In the genomic region with DNA sequence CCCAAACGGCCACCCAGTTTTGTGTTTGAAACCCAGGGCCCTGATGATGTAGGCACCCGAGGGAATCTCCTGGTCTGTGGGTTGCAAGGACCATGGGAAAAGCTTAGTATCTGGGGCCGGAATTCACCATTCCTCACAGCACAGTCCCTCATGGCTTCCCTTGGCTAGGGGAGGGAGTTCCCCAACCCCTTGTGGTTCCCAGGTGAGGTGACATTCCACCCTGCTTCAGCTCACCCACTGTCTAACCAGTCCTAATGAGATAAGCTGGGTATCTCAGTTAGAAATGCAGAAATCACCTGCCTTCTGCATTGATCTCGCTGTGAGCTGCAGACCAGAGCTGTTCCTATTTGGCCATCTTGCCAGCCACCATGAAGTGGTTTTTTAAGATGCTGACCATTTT, we compare ENCODE assay signal across 2 cellular contexts.
TF ChIP-seq lines count a peak whose summit lies in the region.

No MANE protein-coding gene starts in this region.

TF ChIP-seq in GM23338, 12 proteins besides CTCF, POLR2A, EP300 and RAD21:
- TF ChIP-seq ZNF114 (CRISPR knock-in tag; IDR thresholded peaks at IDR 0.05): no peak
- no peak for TF ChIP-seq STAT1 (IDR thresholded peaks at IDR 0.05; ENCODE audit: unreplicated experiment)
- TF ChIP-seq EZH2phosphoT487 (IDR thresholded peaks at IDR 0.05; ENCODE audit: unreplicated experiment): no peak
- TF ChIP-seq, protein P1, sequence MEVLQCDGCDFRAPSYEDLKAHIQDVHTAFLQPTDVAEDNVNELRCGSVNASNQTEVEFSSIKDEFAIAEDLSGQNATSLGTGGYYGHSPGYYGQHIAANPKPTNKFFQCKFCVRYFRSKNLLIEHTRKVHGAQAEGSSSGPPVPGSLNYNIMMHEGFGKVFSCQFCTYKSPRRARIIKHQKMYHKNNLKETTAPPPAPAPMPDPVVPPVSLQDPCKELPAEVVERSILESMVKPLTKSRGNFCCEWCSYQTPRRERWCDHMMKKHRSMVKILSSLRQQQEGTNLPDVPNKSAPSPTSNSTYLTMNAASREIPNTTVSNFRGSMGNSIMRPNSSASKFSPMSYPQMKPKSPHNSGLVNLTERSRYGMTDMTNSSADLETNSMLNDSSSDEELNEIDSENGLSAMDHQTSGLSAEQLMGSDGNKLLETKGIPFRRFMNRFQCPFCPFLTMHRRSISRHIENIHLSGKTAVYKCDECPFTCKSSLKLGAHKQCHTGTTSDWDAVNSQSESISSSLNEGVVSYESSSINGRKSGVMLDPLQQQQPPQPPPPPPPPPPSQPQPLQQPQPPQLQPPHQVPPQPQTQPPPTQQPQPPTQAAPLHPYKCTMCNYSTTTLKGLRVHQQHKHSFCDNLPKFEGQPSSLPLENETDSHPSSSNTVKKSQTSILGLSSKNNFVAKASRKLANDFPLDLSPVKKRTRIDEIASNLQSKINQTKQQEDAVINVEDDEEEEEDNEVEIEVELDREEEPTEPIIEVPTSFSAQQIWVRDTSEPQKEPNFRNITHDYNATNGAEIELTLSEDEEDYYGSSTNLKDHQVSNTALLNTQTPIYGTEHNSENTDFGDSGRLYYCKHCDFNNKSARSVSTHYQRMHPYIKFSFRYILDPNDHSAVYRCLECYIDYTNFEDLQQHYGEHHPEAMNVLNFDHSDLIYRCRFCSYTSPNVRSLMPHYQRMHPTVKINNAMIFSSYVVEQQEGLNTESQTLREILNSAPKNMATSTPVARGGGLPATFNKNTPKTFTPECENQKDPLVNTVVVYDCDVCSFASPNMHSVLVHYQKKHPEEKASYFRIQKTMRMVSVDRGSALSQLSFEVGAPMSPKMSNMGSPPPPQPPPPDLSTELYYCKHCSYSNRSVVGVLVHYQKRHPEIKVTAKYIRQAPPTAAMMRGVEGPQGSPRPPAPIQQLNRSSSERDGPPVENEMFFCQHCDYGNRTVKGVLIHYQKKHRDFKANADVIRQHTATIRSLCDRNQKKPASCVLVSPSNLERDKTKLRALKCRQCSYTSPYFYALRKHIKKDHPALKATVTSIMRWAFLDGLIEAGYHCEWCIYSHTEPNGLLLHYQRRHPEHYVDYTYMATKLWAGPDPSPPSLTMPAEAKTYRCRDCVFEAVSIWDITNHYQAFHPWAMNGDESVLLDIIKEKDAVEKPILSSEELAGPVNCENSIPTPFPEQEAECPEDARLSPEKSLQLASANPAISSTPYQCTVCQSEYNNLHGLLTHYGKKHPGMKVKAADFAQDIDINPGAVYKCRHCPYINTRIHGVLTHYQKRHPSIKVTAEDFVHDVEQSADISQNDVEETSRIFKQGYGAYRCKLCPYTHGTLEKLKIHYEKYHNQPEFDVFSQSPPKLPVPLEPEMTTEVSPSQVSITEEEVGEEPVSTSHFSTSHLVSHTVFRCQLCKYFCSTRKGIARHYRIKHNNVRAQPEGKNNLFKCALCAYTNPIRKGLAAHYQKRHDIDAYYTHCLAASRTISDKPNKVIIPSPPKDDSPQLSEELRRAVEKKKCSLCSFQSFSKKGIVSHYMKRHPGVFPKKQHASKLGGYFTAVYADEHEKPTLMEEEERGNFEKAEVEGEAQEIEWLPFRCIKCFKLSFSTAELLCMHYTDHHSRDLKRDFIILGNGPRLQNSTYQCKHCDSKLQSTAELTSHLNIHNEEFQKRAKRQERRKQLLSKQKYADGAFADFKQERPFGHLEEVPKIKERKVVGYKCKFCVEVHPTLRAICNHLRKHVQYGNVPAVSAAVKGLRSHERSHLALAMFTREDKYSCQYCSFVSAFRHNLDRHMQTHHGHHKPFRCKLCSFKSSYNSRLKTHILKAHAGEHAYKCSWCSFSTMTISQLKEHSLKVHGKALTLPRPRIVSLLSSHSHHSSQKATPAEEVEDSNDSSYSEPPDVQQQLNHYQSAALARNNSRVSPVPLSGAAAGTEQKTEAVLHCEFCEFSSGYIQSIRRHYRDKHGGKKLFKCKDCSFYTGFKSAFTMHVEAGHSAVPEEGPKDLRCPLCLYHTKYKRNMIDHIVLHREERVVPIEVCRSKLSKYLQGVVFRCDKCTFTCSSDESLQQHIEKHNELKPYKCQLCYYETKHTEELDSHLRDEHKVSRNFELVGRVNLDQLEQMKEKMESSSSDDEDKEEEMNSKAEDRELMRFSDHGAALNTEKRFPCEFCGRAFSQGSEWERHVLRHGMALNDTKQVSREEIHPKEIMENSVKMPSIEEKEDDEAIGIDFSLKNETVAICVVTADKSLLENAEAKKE (CRISPR knock-in tag; IDR thresholded peaks at IDR 0.05): no peak
- TF ChIP-seq JUNB (IDR thresholded peaks at IDR 0.05; ENCODE audit: unreplicated experiment): no peak
- no peak for TF ChIP-seq CREB1 (CRISPR knock-in tag; IDR thresholded peaks at IDR 0.05; ENCODE audit: low read depth)

TF ChIP-seq in H1, 55 proteins besides CTCF, POLR2A, EP300 and RAD21:
- no peak for TF ChIP-seq RBBP5 (IDR thresholded peaks at IDR 0.05; ENCODE audit: borderline replicate concordance, low read depth, low read length)
- no peak for TF ChIP-seq GABPA (IDR thresholded peaks at IDR 0.05; ENCODE audit: borderline replicate concordance, insufficient read depth, low read length)
- no peak for TF ChIP-seq RXRA (IDR thresholded peaks at IDR 0.05; ENCODE audit: insufficient read depth, low read depth, low read length)
- TF ChIP-seq CEBPB (IDR thresholded peaks at IDR 0.05; ENCODE audit: low read depth, low read length): no peak
- TF ChIP-seq, protein P2, sequence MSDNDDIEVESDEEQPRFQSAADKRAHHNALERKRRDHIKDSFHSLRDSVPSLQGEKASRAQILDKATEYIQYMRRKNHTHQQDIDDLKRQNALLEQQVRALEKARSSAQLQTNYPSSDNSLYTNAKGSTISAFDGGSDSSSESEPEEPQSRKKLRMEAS (IDR thresholded peaks at IDR 0.05): no peak
- no peak for TF ChIP-seq TAF7 (optimal IDR thresholded peaks at IDR 0.05; ENCODE audit: borderline replicate concordance, low read depth, low read length)
- TF ChIP-seq TCF12 (IDR thresholded peaks at IDR 0.05; ENCODE audit: low read depth, low read length): no peak
- no peak for TF ChIP-seq TEAD4 (IDR thresholded peaks at IDR 0.05; ENCODE audit: low read depth, low read length)
- no peak for TF ChIP-seq SUZ12 (IDR thresholded peaks at IDR 0.05; ENCODE audit: low read length)
- TF ChIP-seq BACH1 (IDR thresholded peaks at IDR 0.05; ENCODE audit: low read length): no peak
- TF ChIP-seq SIRT6 (IDR thresholded peaks at IDR 0.05; ENCODE audit: low read length): no peak
- TF ChIP-seq CREB1 (IDR thresholded peaks at IDR 0.05): no peak
- TF ChIP-seq SRF (IDR thresholded peaks at IDR 0.05; ENCODE audit: low read depth, low read length): no peak
- no peak for TF ChIP-seq ZNF274 (IDR thresholded peaks at IDR 0.05; ENCODE audit: borderline replicate concordance, extremely low read depth, low read length)
- TF ChIP-seq SIX5 (IDR thresholded peaks at IDR 0.05; ENCODE audit: low read depth, low read length): no peak
- no peak for TF ChIP-seq EGR1 (IDR thresholded peaks at IDR 0.05; ENCODE audit: borderline replicate concordance, low read depth, low read length)
